23 cellular contexts compared by ENCODE assay signal in genomic region chr1:56002272-56002671, GRCh38.
"Had no signal": no experiment of that assay in that cellular context is flagged by ENCODE, and none has a peak within 500 bp of the region (broad histone marks: within the 10 kb centered on the region; RNA-seq: fewer than 3 reads in every experiment).

No MANE protein-coding gene starts in this region.

- H3K9ac ChIP-seq: KMS-11, SK-N-SH had no signal

- DNase-seq: Kasumi-1, MV-4-11, NCI-H1048, NCI-H1105, NCI-H1417 treated with DMSO at 0.1 percent for 48 hours, NCI-H146, NCI-H1694 treated with DMSO at 0.1 percent for 48 hours, NCI-H1930, NCI-H2081, NCI-H2107, NCI-H2227 treated with DMSO at 0.1 percent for 48 hours, NCI-H524, NCI-H526 treated with DMSO at 0.1 percent for 48 hours, NCI-H748 treated with DMSO at 0.1 percent for 48 hours, SHP77 treated with DMSO at 0.1 percent for 48 hours, SK-N-SH, SW 1271, T-cell had no signal

- ATAC-seq: K562, Right ventricle myocardium inferior, T-cell had no signal

- H3K4me2 ChIP-seq: KMS-11, SK-N-SH had no signal

- H3K36me3 ChIP-seq: SJSA1 had no signal

- H3K9me3 ChIP-seq: SJSA1, SK-N-SH had no signal

- H3K27me3 ChIP-seq: SJSA1 had no signal

- H3K4me3 ChIP-seq: K562, SJSA1 had no signal

- H3K27ac ChIP-seq: HL-60, KMS-11, SJSA1 had no signal
